Comparison of ENCODE assay signal across 21 cellular contexts in genomic region chr2:239869272-239870155, GRCh38.
DNase-seq lines count a peak whose midpoint lies in the region; TF ChIP-seq lines count a peak whose summit lies in the region.
"Had no signal": no experiment of that assay in that cellular context is flagged by ENCODE, and none has a peak within 500 bp of the region (broad histone marks: within the 10 kb centered on the region; RNA-seq: fewer than 3 reads in every experiment).

No MANE protein-coding gene starts in this region.

- H3K36me3 ChIP-seq in esophagus muscularis mucosa (no peaks in the 10 kb centered on the region), trophoblast cell (ENCODE audit: control insufficient read depth in 1 of 2, insufficient read depth in 2 of 2, low read length in 2 of 2) (no peaks in the 10 kb centered on the region), vagina (no peaks in the 10 kb centered on the region)

- no peak overlapping the region for H2BK120ac ChIP-seq in trophoblast cell (ENCODE audit: insufficient read depth, low read length, poor library complexity)

- no peak overlapping the region for H2AFZ ChIP-seq in trophoblast cell (ENCODE audit: insufficient read depth, low read length, poor library complexity)

- H3K79me2 ChIP-seq in trophoblast cell (ENCODE audit: control insufficient read depth, insufficient read depth, low read length, poor library complexity): no peaks in the 10 kb centered on the region

- no peak overlapping the region for H3K4me3 Mint-ChIP-seq in activated T-cell treated with anti-CD3 and anti-CD28 coated beads, Interleukin-2, amount 50 U/mL, for 24 hours
- no peak overlapping the region for H3K4me3 Mint-ChIP-seq in CD14-positive monocyte
- H3K4me3 Mint-ChIP-seq: CD4-positive, alpha-beta memory T cell; H9; IgD-negative memory B cell had no signal

- no peaks in the 10 kb centered on the region for H3K36me3 Mint-ChIP-seq in activated T-cell treated with anti-CD3 and anti-CD28 coated beads, Interleukin-2, amount 50 U/mL, for 24 hours (ENCODE audit: low read depth)
- no peaks in the 10 kb centered on the region for H3K36me3 Mint-ChIP-seq in CD14-positive monocyte
- H3K36me3 Mint-ChIP-seq: CD4-positive, alpha-beta memory T cell; IgD-negative memory B cell had no signal

- TF ChIP-seq POLR2A in esophagus muscularis mucosa (IDR thresholded peaks at IDR 0.05; ENCODE audit: low read depth) (no peak), vagina (IDR thresholded peaks at IDR 0.05) (no peak)

- no peaks in the 10 kb centered on the region for H3K79me1 ChIP-seq in trophoblast cell (ENCODE audit: low read length)

- H4K8ac ChIP-seq in trophoblast cell (ENCODE audit: low read depth, low read length): no peak overlapping the region

- peaks cover 0 to 4% (median 0%) of the 10 kb centered on the region in 4 donors for H3K4me1 ChIP-seq in esophagus muscularis mucosa
- no peaks in the 10 kb centered on the region for H3K4me1 ChIP-seq in trophoblast cell (ENCODE audit: control insufficient read depth in 1 of 2, insufficient read depth in 2 of 2, low read length in 2 of 2)
- no peaks in the 10 kb centered on the region for H3K4me1 ChIP-seq in vagina
- H3K4me1 ChIP-seq: A549 had no signal

- H3K4ac ChIP-seq in trophoblast cell (ENCODE audit: low read depth, low read length): no peak overlapping the region

- H3K27ac Mint-ChIP-seq in activated T-cell treated with anti-CD3 and anti-CD28 coated beads, Interleukin-2, amount 50 U/mL, for 24 hours: no peak overlapping the region
- H3K27ac Mint-ChIP-seq in CD14-positive monocyte: no peak overlapping the region
- H3K27ac Mint-ChIP-seq: CD4-positive, alpha-beta memory T cell; H9; IgD-negative memory B cell had no signal

- H3K27ac ChIP-seq in esophagus muscularis mucosa (replicated peaks in 1 of 4): no peak overlapping the region
- no peak overlapping the region for H3K27ac ChIP-seq in trophoblast cell (ENCODE audit: low read depth, low read length)
- no peak overlapping the region for H3K27ac ChIP-seq in vagina
- H3K27ac ChIP-seq: A549 had no signal

- no peak overlapping the region for H4K12ac ChIP-seq in trophoblast cell (ENCODE audit: low read depth, low read length)

- H3K9me3 Mint-ChIP-seq in activated T-cell treated with anti-CD3 and anti-CD28 coated beads, Interleukin-2, amount 50 U/mL, for 24 hours: no peaks in the 10 kb centered on the region
- peaks cover 0 to 4% (median 0%) of the 10 kb centered on the region in 7 donors for H3K9me3 Mint-ChIP-seq in CD14-positive monocyte
- H3K9me3 Mint-ChIP-seq: CD4-positive, alpha-beta memory T cell; H9; IgD-negative memory B cell had no signal

- intact Hi-C loops in esophagus muscularis mucosa (cut with DNase I) (no loop called here), vagina (cut with DNase I) (loop anchor here (10.0 kb wide), 1 partner anchor 825 kb away; no protein-coding TSS in a partner anchor), CD14-positive monocyte (cut with micrococcal nuclease) (no loop called here)

- no peak for TF ChIP-seq CTCF in esophagus muscularis mucosa (IDR thresholded peaks at IDR 0.05)
- TF ChIP-seq CTCF in vagina (IDR thresholded peaks at IDR 0.05): no peak
- TF ChIP-seq CTCF in CD14-positive monocyte (IDR thresholded peaks at IDR 0.05): no peak

- no peak overlapping the region for H3K4me3 ChIP-seq in esophagus muscularis mucosa
- peak overlapping the region; percentile 8 for H3K4me3 ChIP-seq in trophoblast cell (ENCODE audit: low read depth, low read length)
- H3K4me3 ChIP-seq in vagina: no peak overlapping the region
- H3K4me3 ChIP-seq: A549 had no signal

- H3K18ac ChIP-seq in trophoblast cell (ENCODE audit: low read length): no peak overlapping the region

- no peaks in the 10 kb centered on the region for H3K4me1 Mint-ChIP-seq in activated T-cell treated with anti-CD3 and anti-CD28 coated beads, Interleukin-2, amount 50 U/mL, for 24 hours (ENCODE audit: low read depth)
- peaks cover 2% of the 10 kb centered on the region for H3K4me1 Mint-ChIP-seq in CD14-positive monocyte
- H3K4me1 Mint-ChIP-seq: IgD-negative memory B cell had no signal

- no peak overlapping the region for H2AK5ac ChIP-seq in trophoblast cell (ENCODE audit: low read length)

- no peak overlapping the region for H3K4me2 ChIP-seq in trophoblast cell (ENCODE audit: low read length)
- H3K4me2 ChIP-seq: A549 had no signal

- DNase-seq in activated T-cell treated with anti-CD3 and anti-CD28 coated beads, Interleukin-2, amount 50 U/mL, for 24 hours: peak; percentile 8
- no peak for DNase-seq in activated T-cell treated with anti-CD3 and anti-CD28 coated beads, Interleukin-2, amount 50 U/mL, for 48 hours
- DNase-seq in esophagus muscularis mucosa (ENCODE audit: extremely low spot score): peak; percentile 66
- DNase-seq in trophoblast cell: no peak
- DNase-seq in vagina (ENCODE audit: extremely low spot score in 2 of 2): peak; percentile 69 to 82
- no peak for DNase-seq in HK-2 (ENCODE audit: unreplicated experiment)
- DNase-seq in CD14-positive monocyte (ENCODE audit: low spot score): no peak
- DNase-seq: CD4-positive, alpha-beta memory T cell; DMS153; GDM1; H9; Karpas-422; NCI-H1048; NCI-H1436; NCI-H1930; NCI-H345; NCI-H524 treated with DMSO at 0.1 percent for 48 hours; PC-3; RPMI8226 had no signal

- no peak overlapping the region for H2BK5ac ChIP-seq in trophoblast cell (ENCODE audit: low read depth, low read length, poor library complexity)

- H3K27me3 ChIP-seq in esophagus muscularis mucosa (no peaks in the 10 kb centered on the region), trophoblast cell (ENCODE audit: insufficient read depth, low read length) (no peaks in the 10 kb centered on the region), vagina (no peaks in the 10 kb centered on the region)

- 91% methylated on average over 24 of the region's 29 CpGs for WGBS in esophagus muscularis mucosa
- no CpG with 5 or more reads among the region's 29 CpGs for WGBS in trophoblast cell (ENCODE audit: extremely low coverage, insufficient coverage, insufficient read length)

- H4K91ac ChIP-seq in trophoblast cell (ENCODE audit: low read depth, low read length): no peak overlapping the region

- H3K27me3 Mint-ChIP-seq in activated T-cell treated with anti-CD3 and anti-CD28 coated beads, Interleukin-2, amount 50 U/mL, for 24 hours: peaks cover 6% of the 10 kb centered on the region
- H3K27me3 Mint-ChIP-seq in CD14-positive monocyte (ENCODE audit: low read depth in 3 of 3): peaks cover 0 to 7% (median 0%) of the 10 kb centered on the region in 3 donors

- H3K9me3 ChIP-seq in esophagus muscularis mucosa (no peaks in the 10 kb centered on the region), trophoblast cell (ENCODE audit: insufficient read depth, low read depth, low read length) (peaks cover 20% of the 10 kb centered on the region), vagina (no peaks in the 10 kb centered on the region)

- no peak overlapping the region for H3K9ac ChIP-seq in trophoblast cell (ENCODE audit: low read length)

- no peak overlapping the region for H3K14ac ChIP-seq in trophoblast cell (ENCODE audit: low read length)

- no peak for TF ChIP-seq EP300 in esophagus muscularis mucosa (IDR thresholded peaks at IDR 0.05)

- H3K23ac ChIP-seq in trophoblast cell (ENCODE audit: low read length): no peak overlapping the region

- H2BK12ac ChIP-seq in trophoblast cell (ENCODE audit: low read length): no peak overlapping the region

Comparison
In these comparisons a context has a peak if more than half of its experiments do, and no peak if none do; other contexts are left out.
1. DNase-seq: peak in activated T-cell treated with anti-CD3 and anti-CD28 coated beads, Interleukin-2, amount 50 U/mL, for 24 hours (single experiment), esophagus muscularis mucosa (single experiment) and vagina (2 of 2); none in activated T-cell treated with anti-CD3 and anti-CD28 coated beads, Interleukin-2, amount 50 U/mL, for 48 hours (0 of 2), trophoblast cell (0 of 2), HK-2 (single experiment) and CD14-positive monocyte (single experiment).